ENCODE assay signal across 8 cellular contexts in genomic region chr17:60392042-60392844, GRCh38. TPM values are rescaled to one million over a fixed set of nuclear protein-coding genes. Genes with fewer than 3 reads are reported as not detected.
A peak's percentile ranks its signal among the peaks of the same experiment; 100 is the strongest.
DNase-seq lines count a peak whose midpoint lies in the region; ATAC-seq and TF ChIP-seq lines count a peak whose summit lies in the region.

Gene USP32, minus strand, starts transcription at chr17:60392133. Its CDS starts 194 bp downstream, at chr17:60391939.

- peak; percentile 100 for DNase-seq in Caki2 (ENCODE audit: low read depth)
- DNase-seq in HUDEP-2 (lab: John Stamatoyannopoulos, UW; ENCODE audit: unreplicated experiment in 76 of 76) = peak; percentile 75 to 100 (median 97)
- peak; percentile 93 for DNase-seq in NT2/D1 (ENCODE audit: low read depth, low spot score)
- DNase-seq in activated CD8-positive, alpha-beta memory T cell treated with anti-CD3 and anti-CD28 coated beads, Interleukin-2, amount 50 U/mL, for 24 hours (ENCODE audit: extremely low read depth) = peak; percentile 97
- peak; percentile 97 for DNase-seq in mesothelial cell of epicardium (ENCODE audit: low spot score in 2 of 2, unreplicated experiment in 2 of 2)
- peak; percentile 97 for DNase-seq in stimulated activated CD8-positive, alpha-beta memory T cell treated with anti-CD3 and anti-CD28 coated beads, Interleukin-15, amount 100 ng/mL, for 48 hours (ENCODE audit: low read depth in 2 of 2)

- peaks cover 37% of the 10 kb centered on the region for H3K4me1 Mint-ChIP-seq in mesothelial cell of epicardium

- H3K27ac Mint-ChIP-seq in mesothelial cell of epicardium = peak within 1 kb of the TSS; percentile 97

- no peaks in the 10 kb centered on the region for H3K4me1 ChIP-seq in NT2/D1 (ENCODE audit: insufficient read depth, insufficient read length)

- H3K27me3 Mint-ChIP-seq in mesothelial cell of epicardium (ENCODE audit: low read depth) = no peaks in the 10 kb centered on the region

- peak within 1 kb of the TSS; percentile 94 for H3K4me3 Mint-ChIP-seq in mesothelial cell of epicardium

- peak within 1 kb of the TSS; percentile 98 for H3K4me3 ChIP-seq in NT2/D1 (ENCODE audit: insufficient read length, low read depth)

- peak within 1 kb of the TSS; percentile 100 for H3K9ac ChIP-seq in NT2/D1 (ENCODE audit: insufficient read length, low read depth)

- H3K9me3 Mint-ChIP-seq in mesothelial cell of epicardium = no peaks in the 10 kb centered on the region

- in situ Hi-C loops in Caki2 (cut with HindIII; ENCODE audit: low pct_unique_long_range_greater_than_20kb, low sequenced_read_pairs) (no loop called here), endometrial microvascular endothelial cells (cut with HindIII; ENCODE audit: inconsistent ontology term, low pct_unique_long_range_greater_than_20kb, low sequenced_read_pairs) (no loop called here)

- no peak for TF ChIP-seq CTCF in mesothelial cell of epicardium (IDR thresholded peaks at IDR 0.05; ENCODE audit: unreplicated experiment)

- no peaks in the 10 kb centered on the region for H3K9me3 ChIP-seq in NT2/D1 (ENCODE audit: insufficient read depth, low read length)

- no peaks in the 10 kb centered on the region for H3K27me3 ChIP-seq in NT2/D1 (ENCODE audit: insufficient read depth, insufficient read length)

- H3K36me3 ChIP-seq in NT2/D1 (ENCODE audit: insufficient read depth, insufficient read length, low read length) = no peaks in the 10 kb centered on the region

- peak; percentile 80 for ATAC-seq in GM21367 (IDR thresholded peaks at IDR 0.05; ENCODE audit: unreplicated experiment)

- no peaks in the 10 kb centered on the region for H3K36me3 Mint-ChIP-seq in mesothelial cell of epicardium

RNA-seq across cellular contexts. Expression of gene USP32, which starts in this region (rescaled TPM):
- 17.2 and 21.7 TPM in 2 replicates for total RNA-seq in Caki2 (2014; rRNA removed; shearing (Covaris generic); ENCODE audit: low replicate concordance)
- total RNA-seq in endometrial microvascular endothelial cells (ENCODE audit: inconsistent ontology term) = 27.8 TPM
- total RNA-seq in mesothelial cell of epicardium = 43.9 to 48.4 TPM (median 45.8 TPM) in 3 replicates

Comparison
In these comparisons a context has a peak if more than half of its experiments do, and no peak if none do; other contexts are left out.
1. Peak in every context shown above with its lines: DNase-seq, ATAC-seq and H3K4me3 ChIP-seq.